In the genomic region with DNA sequence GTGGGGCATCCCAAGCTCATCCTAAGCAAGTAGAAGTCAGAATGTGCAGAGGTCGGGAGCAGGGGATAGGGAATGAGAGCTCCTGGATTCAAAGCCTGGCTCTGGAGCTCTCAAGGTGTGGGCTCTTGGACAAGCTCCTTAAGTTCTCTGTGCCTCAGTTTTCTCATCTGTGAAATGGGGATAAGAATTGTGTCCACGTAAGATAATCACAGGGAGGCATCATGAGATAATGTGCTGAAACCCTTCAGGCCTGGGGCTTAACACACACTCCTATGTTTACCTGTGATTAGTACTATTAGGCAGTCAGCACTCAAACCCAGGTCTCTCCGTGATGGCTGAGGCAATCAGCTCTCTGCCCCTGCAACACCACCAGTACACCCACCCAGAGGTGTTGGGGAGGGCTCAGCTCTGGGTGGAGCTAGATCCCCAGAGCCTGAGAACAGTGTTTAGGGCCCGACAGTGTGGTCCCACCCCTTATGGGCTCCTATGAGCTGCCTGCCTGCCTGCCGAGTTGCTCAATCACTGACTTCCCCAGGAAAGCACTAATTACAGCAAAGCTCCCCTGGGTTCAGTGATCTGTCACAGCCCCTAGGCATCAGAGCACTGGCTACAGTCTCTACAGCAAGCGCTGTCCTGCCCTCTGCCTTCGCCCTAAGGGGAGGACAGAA, we compare ENCODE assay signal across 13 cellular contexts. TPM values are rescaled to one million over a fixed set of nuclear protein-coding genes. Genes with fewer than 3 reads are reported as not detected.
A peak's percentile ranks its signal among the peaks of the same experiment; 100 is the strongest.
DNase-seq lines count a peak whose midpoint lies in the region; TF ChIP-seq lines count a peak whose summit lies in the region.
"Had no signal": no experiment of that assay in that cellular context is flagged by ENCODE, and none has a peak within 500 bp of the region (broad histone marks: within the 10 kb centered on the region; RNA-seq: fewer than 3 reads in every experiment).

No MANE protein-coding gene starts in this region.

- DNase-seq in Daoy (ENCODE audit: low read depth) (peak; percentile 30), NCI-H69 (lab: John Stamatoyannopoulos, UW) (peak; percentile 90), dermis blood vessel endothelial cell (peak; percentile 23), NCI-H510A (lab: John Stamatoyannopoulos, UW) (no peak), HT-29 (ENCODE audit: low spot score) (no peak), KG1 (lab: John Stamatoyannopoulos, UW) (no peak)
- no peak for DNase-seq in stimulated activated CD4-positive, alpha-beta T cell treated with anti-CD3 and anti-CD28 coated beads, Interleukin-4, amount 100 ng/mL, for 24 hours
- DNase-seq: COR-L47, cortex of kidney, NCI-H82 had no signal

- H3K9ac ChIP-seq in liver (ENCODE audit: low read depth in 1 of 2, low read length in 2 of 2), result no peak overlapping the region

- H3K27me3 ChIP-seq in liver (ENCODE audit: control insufficient read depth in 4 of 4, insufficient read depth in 4 of 4, low read length in 3 of 4), result no peaks in the 10 kb centered on the region

- 66% methylated on average over 7 of the region's 7 CpGs for WGBS in liver

- peak in 1 of 2 donors; percentile 43 for TF ChIP-seq RAD21 in liver (IDR thresholded peaks at IDR 0.05)

- no peaks in the 10 kb centered on the region for H3K36me3 ChIP-seq in liver (ENCODE audit: control insufficient read depth in 4 of 4, insufficient read depth in 3 of 4, low read depth in 1 of 4, low read length in 3 of 4)

- peaks cover 7 to 38% (median 22%) of the 10 kb centered on the region in 4 donors for H3K4me1 ChIP-seq in liver (ENCODE audit: control insufficient read depth in 4 of 4, insufficient read depth in 4 of 4, low read length in 3 of 4)

- peak overlapping the region in 1 of 2 donors; percentile 63 for H3K27ac ChIP-seq in liver (ENCODE audit: low read depth in 1 of 2, low read length in 2 of 2)
- H3K27ac ChIP-seq: psoas muscle, VCaP had no signal

- no peaks in the 10 kb centered on the region for H3K9me3 ChIP-seq in liver (ENCODE audit: control insufficient read depth in 4 of 4, low read length in 3 of 4)
- H3K9me3 ChIP-seq: psoas muscle had no signal

- H3K4me3 ChIP-seq in liver (ENCODE audit: low read depth in 1 of 3, low read length in 3 of 3), result no peak overlapping the region
- H3K4me3 ChIP-seq: psoas muscle had no signal

- TF ChIP-seq CTCF in liver (IDR thresholded peaks at IDR 0.05; ENCODE audit: low read depth, low read length, missing input control), result no peak

TF ChIP-seq in liver, 16 proteins besides CTCF, POLR2A, EP300 and RAD21:
- TF ChIP-seq SP1 (IDR thresholded peaks at IDR 0.05) (peak; percentile 64), NR2F2 (IDR thresholded peaks at IDR 0.05) (no peak), HNF4A (conservative IDR thresholded peaks at IDR 0.05) (peak in 1 of 2 donors; percentile 29), TAF1 (conservative IDR thresholded peaks at IDR 0.05) (peak; percentile 64), RXRA (IDR thresholded peaks at IDR 0.05) (peak; percentile 43 to 49), HNF4G (IDR thresholded peaks at IDR 0.05) (no peak)

RNA-seq across cellular contexts. Expression of a gene that starts 6.3 kb away (rescaled TPM):
- total RNA-seq in Daoy (2014; rRNA removed; shearing (Covaris generic)), result 7.2 and 11.5 TPM in 2 replicates
- total RNA-seq in dermis blood vessel endothelial cell (35.2 and 55.2 TPM in 2 replicates), liver (10 to 100 TPM in 1 of 2 donors, 1 to 10 TPM in 1; 5.4 to 29.6 TPM)
- 10 to 100 TPM; 16.7 to 47.5 TPM for polyA plus RNA-seq in liver
- total RNA-seq in HT-29 (2014; rRNA removed; shearing (Covaris generic)), result 0.13 and 0.53 TPM in 2 replicates

Comparison
In these comparisons a context has a peak if more than half of its experiments do, and no peak if none do; other contexts are left out.
1. DNase-seq: peak in Daoy (single experiment), NCI-H69 (single experiment) and dermis blood vessel endothelial cell (single experiment); none in stimulated activated CD4-positive, alpha-beta T cell treated with anti-CD3 and anti-CD28 coated beads, Interleukin-4, amount 100 ng/mL, for 24 hours (single experiment), NCI-H510A (single experiment), HT-29 (single experiment) and KG1 (single experiment).